ENCODE assay signal across 8 cellular contexts in the genomic region with DNA sequence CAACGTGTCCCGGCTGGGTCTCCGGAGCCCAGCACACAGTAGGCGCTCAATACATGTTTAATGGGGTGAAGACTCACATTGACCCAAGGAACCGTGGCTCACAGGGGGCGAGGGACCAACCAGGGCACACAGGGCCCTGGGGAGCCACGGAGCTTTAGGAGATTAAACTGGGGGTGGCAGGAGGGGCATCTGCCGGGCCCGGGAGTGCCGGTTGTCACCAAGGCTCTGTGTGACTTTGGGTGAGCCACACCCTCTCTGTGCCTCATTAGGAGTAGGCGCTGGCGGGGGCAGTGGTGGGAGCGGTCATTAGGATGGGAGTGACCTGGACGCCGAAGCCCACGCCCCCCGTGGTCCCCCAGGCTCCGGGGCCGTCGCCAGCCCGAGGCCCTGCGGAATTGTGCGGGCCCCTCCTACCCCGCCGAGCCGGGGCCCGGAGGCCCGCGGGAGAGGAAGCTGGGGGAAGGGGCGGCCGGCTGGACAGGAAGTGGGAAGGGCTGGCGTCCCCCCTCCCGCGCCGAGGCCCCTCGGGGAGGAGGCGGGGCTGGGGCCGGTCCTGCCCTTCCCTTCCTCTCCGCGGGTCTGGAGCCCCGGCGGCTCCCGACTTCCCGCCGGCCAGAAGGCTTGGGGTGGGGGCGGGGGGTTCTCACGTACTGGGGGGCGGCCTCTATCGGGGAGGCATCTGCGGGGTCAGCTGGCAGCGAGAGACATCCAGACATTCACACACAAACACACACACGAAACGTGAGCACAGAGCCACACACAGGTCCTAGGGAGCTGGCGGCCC. TPM values are rescaled to one million over a fixed set of nuclear protein-coding genes. Genes with fewer than 3 reads are reported as not detected.
DNase-seq lines count a peak whose midpoint lies in the region; ATAC-seq and TF ChIP-seq lines count a peak whose summit lies in the region.

No MANE protein-coding gene starts in this region.

- WGBS in body of pancreas, 2 donors = 0 to 4% methylated on average over 2 to 29 of the region's 54 CpGs

- peaks cover 33% of the 10 kb centered on the region for H3K4me1 ChIP-seq in Caco-2
- peaks cover 54 to 85% of the 10 kb centered on the region in 2 experiments for H3K4me1 ChIP-seq in HCT116 (ENCODE audit: control insufficient read depth in 1 of 2, insufficient read depth in 2 of 2, low read length in 2 of 2)
- peaks cover 37% of the 10 kb centered on the region for H3K4me1 ChIP-seq in PC-3 (ENCODE audit: insufficient read depth, low read length)
- peaks cover 53% of the 10 kb centered on the region for H3K4me1 ChIP-seq in body of pancreas
- H3K4me1 ChIP-seq in iPS-15b (ENCODE audit: control insufficient read depth, insufficient read depth, low read length) = peaks cover 9% of the 10 kb centered on the region
- H3K4me1 ChIP-seq in gastrocnemius medialis = peaks cover 18 to 51% of the 10 kb centered on the region in 2 donors

- H3K27me3 ChIP-seq in Caco-2 (replicated peaks; ENCODE audit: control insufficient read depth, insufficient read depth, low read length) (no peaks in the 10 kb centered on the region), HCT116 (ENCODE audit: insufficient read depth, low read length) (no peaks in the 10 kb centered on the region), PC-3 (ENCODE audit: low read length) (no peaks in the 10 kb centered on the region), body of pancreas (no peaks in the 10 kb centered on the region), iPS-15b (ENCODE audit: control insufficient read depth, insufficient read depth, low read length) (peaks cover 16% of the 10 kb centered on the region), gastrocnemius medialis (peaks cover 20 to 26% (median 21%) of the 10 kb centered on the region in 3 donors)

- RAD21 ChIA-PET in HCT116 (lab: Charles Lee; ENCODE audit: low non-redundant PET in 1 of 2, low total read pairs in 2 of 2, uncharacterized antibody in 2 of 2, unreplicated experiment in 2 of 2) = no interaction called here

- H3K4me3 ChIP-seq in Caco-2 (ENCODE audit: low read depth, low read length) = peak overlapping the region; percentile 57
- H3K4me3 ChIP-seq in HCT116 (replicated peaks in 1 of 2; ENCODE audit: low read depth in 1 of 2, low read length in 2 of 2) = peak overlapping the region; percentile 53 to 92
- peak overlapping the region; percentile 58 for H3K4me3 ChIP-seq in PC-3 (ENCODE audit: low read length)
- no peak overlapping the region for H3K4me3 ChIP-seq in body of pancreas
- peak overlapping the region; percentile 72 for H3K4me3 ChIP-seq in iPS-15b (ENCODE audit: low read depth, low read length)
- peak overlapping the region; percentile 41 to 62 (median 51) for H3K4me3 ChIP-seq in gastrocnemius medialis

- POLR2A ChIA-PET in Caco-2 (lab: Charles Lee) = interaction anchor here (0.5 to 4.0 kb wide), 8 partner anchors 15 to 193 kb away, joined by 3 to 32 read pairs (median 4); a partner anchor contains a TSS
- POLR2A ChIA-PET in HCT116 (lab: Charles Lee) = interaction anchor here (0.6 to 5.4 kb wide), 11 partner anchors 14 to 142 kb away, joined by 3 to 45 read pairs (median 6); a partner anchor contains a TSS
- POLR2A ChIA-PET in PC-3 (lab: Charles Lee; ENCODE audit: unreplicated experiment) = interaction anchor here (0.6 kb wide), 1 partner anchor 140 kb away, joined by 4 read pairs; a partner anchor contains a TSS

- H4K20me1 ChIP-seq in HCT116 (ENCODE audit: insufficient read depth) (no peaks in the 10 kb centered on the region), PC-3 (ENCODE audit: low read length) (peaks cover 6% of the 10 kb centered on the region; the same call in 1 of the 2 replicates)

- H3K9ac ChIP-seq in HCT116 (ENCODE audit: low read length) = peak overlapping the region; percentile 96
- H3K9ac ChIP-seq in PC-3 (ENCODE audit: low read length) = peak overlapping the region; percentile 58
- no peak overlapping the region for H3K9ac ChIP-seq in iPS-15b (ENCODE audit: low read depth, low read length)

- no peaks in the 10 kb centered on the region for H3K27me3 Mint-ChIP-seq in Caco-2 (ENCODE audit: insufficient read depth, unreplicated experiment)

- H3K4me2 ChIP-seq in HCT116 (ENCODE audit: low read length) (peak overlapping the region; percentile 100), PC-3 (ENCODE audit: low read length) (peak overlapping the region; percentile 99)

- H3F3A ChIP-seq in PC-3 (ENCODE audit: low read length, unreplicated experiment) = no peaks in the 10 kb centered on the region

- peaks cover 18% of the 10 kb centered on the region for H3K36me3 Mint-ChIP-seq in Caco-2 (ENCODE audit: insufficient read depth, unreplicated experiment)

- H3K27ac Mint-ChIP-seq in Caco-2 (ENCODE audit: unreplicated experiment) = peak overlapping the region; percentile 91

- TF ChIP-seq RAD21 in HCT116 (IDR thresholded peaks at IDR 0.05; ENCODE audit: low read depth) = no peak

- peak; percentile 84 to 86 for DNase-seq in Caco-2
- DNase-seq in HCT116 (ENCODE audit: low read depth, low spot score) = no peak
- peak; percentile 72 for DNase-seq in PC-3
- DNase-seq in body of pancreas = peak; percentile 46 to 75 (median 66)
- DNase-seq in gastrocnemius medialis = peak in 1 of 2 donors; percentile 54

- ATAC-seq in HCT116 = peak; percentile 49
- ATAC-seq in PC-3 = peak; percentile 39
- peak; percentile 4 for ATAC-seq in body of pancreas
- peak in 1 of 2 donors; percentile 10 for ATAC-seq in gastrocnemius medialis
- no peak for ATAC-seq in HG03342 (IDR thresholded peaks at IDR 0.05; ENCODE audit: unreplicated experiment)
- no peak for ATAC-seq in HG02938 (IDR thresholded peaks at IDR 0.05; ENCODE audit: unreplicated experiment)

- no peaks in the 10 kb centered on the region for H3K9me3 ChIP-seq in Caco-2
- no peaks in the 10 kb centered on the region for H3K9me3 ChIP-seq in HCT116 (ENCODE audit: control insufficient read depth in 1 of 2, insufficient read depth in 1 of 2, low read depth in 1 of 2, low read length in 2 of 2)
- no peaks in the 10 kb centered on the region for H3K9me3 ChIP-seq in PC-3 (ENCODE audit: low read length)
- no peaks in the 10 kb centered on the region for H3K9me3 ChIP-seq in body of pancreas
- H3K9me3 ChIP-seq in iPS-15b (ENCODE audit: control insufficient read depth, insufficient read depth, low read length) = no peaks in the 10 kb centered on the region
- H3K9me3 ChIP-seq in gastrocnemius medialis = no peaks in the 10 kb centered on the region

- no peaks in the 10 kb centered on the region for H3K4me1 Mint-ChIP-seq in Caco-2 (ENCODE audit: low read depth, unreplicated experiment)

- CTCF ChIA-PET in Caco-2 (lab: Charles Lee) (interaction anchor here (0.5 to 2.7 kb wide), 9 partner anchors 16 to 140 kb away, joined by 4 to 15 read pairs (median 5); a partner anchor contains a TSS), HCT116 (lab: Charles Lee) (interaction anchor here (0.6 to 3.5 kb wide), 9 partner anchors 28 to 498 kb away, joined by 3 to 11 read pairs (median 3); a partner anchor contains a TSS), PC-3 (lab: Charles Lee) (interaction anchor here (1.0 kb wide), 1 partner anchor 78 kb away, joined by 3 read pairs; no protein-coding TSS in a partner anchor)

- peaks cover 31% of the 10 kb centered on the region for H3K79me2 ChIP-seq in HCT116 (ENCODE audit: insufficient read depth, low read length)
- peaks cover 29% of the 10 kb centered on the region for H3K79me2 ChIP-seq in PC-3 (ENCODE audit: low read length)

- H3K9me3 Mint-ChIP-seq in Caco-2 (ENCODE audit: unreplicated experiment) = no peaks in the 10 kb centered on the region

- H2AFZ ChIP-seq in HCT116 (ENCODE audit: low read depth, low read length, poor library complexity, severe bottlenecking) = no peak overlapping the region
- H2AFZ ChIP-seq in PC-3 (ENCODE audit: low read length) = peak overlapping the region; percentile 80

- TF ChIP-seq CTCF in Caco-2 (IDR thresholded peaks at IDR 0.05; ENCODE audit: insufficient read depth in 1 of 2, low read depth in 1 of 2, low read length in 1 of 2, severe bottlenecking in 1 of 2, unreplicated experiment in 1 of 2) = no peak
- TF ChIP-seq CTCF in HCT116 (IDR thresholded peaks at IDR 0.05 in 2 of 3, conservative IDR thresholded peaks at IDR 0.05 in 1 of 3; ENCODE audit: borderline replicate concordance in 1 of 3, insufficient read depth in 1 of 3, low read depth in 2 of 3, low read length in 2 of 3) = no peak
- TF ChIP-seq CTCF in PC-3 (conservative IDR thresholded peaks at IDR 0.05; ENCODE audit: low read depth, low read length) = no peak
- TF ChIP-seq CTCF in body of pancreas (IDR thresholded peaks at IDR 0.05) = no peak
- no peak for TF ChIP-seq CTCF in gastrocnemius medialis (IDR thresholded peaks at IDR 0.05 in 4 of 5, conservative IDR thresholded peaks at IDR 0.05 in 1 of 5)

- H3K4me3 Mint-ChIP-seq in Caco-2 (ENCODE audit: unreplicated experiment) = peak overlapping the region; percentile 89

- no peaks in the 10 kb centered on the region for H3K36me3 ChIP-seq in Caco-2 (ENCODE audit: control insufficient read depth, insufficient read depth, low read length)
- H3K36me3 ChIP-seq in HCT116 (ENCODE audit: control insufficient read depth in 1 of 2, insufficient read depth in 2 of 2, low read length in 2 of 2) = no peaks in the 10 kb centered on the region
- no peaks in the 10 kb centered on the region for H3K36me3 ChIP-seq in PC-3 (ENCODE audit: low read depth, low read length)
- H3K36me3 ChIP-seq in body of pancreas (replicated peaks in 1 of 2; ENCODE audit: insufficient read depth in 1 of 2, low read depth in 2 of 2) = no peaks in the 10 kb centered on the region
- no peaks in the 10 kb centered on the region for H3K36me3 ChIP-seq in iPS-15b (ENCODE audit: control insufficient read depth, insufficient read depth, low read length)
- H3K36me3 ChIP-seq in gastrocnemius medialis = no peaks in the 10 kb centered on the region

- no peaks in the 10 kb centered on the region for H3K9me2 ChIP-seq in HCT116 (ENCODE audit: insufficient read depth)
- H3K9me2 ChIP-seq in PC-3 (replicated peaks; ENCODE audit: low read length) = no peaks in the 10 kb centered on the region

- TF ChIP-seq POLR2A in HCT116 (IDR thresholded peaks at IDR 0.05; ENCODE audit: borderline replicate concordance, extremely low read depth, insufficient read depth, insufficient read length) (no peak), body of pancreas (IDR thresholded peaks at IDR 0.05) (peak in 1 of 3 donors; percentile 46), gastrocnemius medialis (IDR thresholded peaks at IDR 0.05) (peak; percentile 42 to 53)

- in situ Hi-C loops in gastrocnemius medialis (cut with MboI; ENCODE audit: low sequenced_read_pairs in 4 of 4) = loop anchor here in 2 of 4 donors (25.0 kb wide), 1 partner anchor 155 kb away; a partner anchor contains a TSS

- peak overlapping the region; percentile 98 for H3K27ac ChIP-seq in HCT116 (ENCODE audit: low read depth, low read length)
- peak overlapping the region; percentile 49 for H3K27ac ChIP-seq in PC-3 (ENCODE audit: low read length)
- peak overlapping the region; percentile 37 to 83 (median 60) for H3K27ac ChIP-seq in body of pancreas
- peak overlapping the region; percentile 83 to 92 (median 84) for H3K27ac ChIP-seq in gastrocnemius medialis

- intact Hi-C loops in Caco-2 (cut with micrococcal nuclease; ENCODE audit: unreplicated experiment) = no loop called here
- intact Hi-C loops in HCT116 (cut with micrococcal nuclease) = no loop called here
- intact Hi-C loops in PC-3 (cut with micrococcal nuclease) = loop anchor here (10.0 kb wide), 2 partner anchors 143 to 213 kb away; a partner anchor contains a TSS
- intact Hi-C loops in body of pancreas (cut with DNase I) = no loop called here
- intact Hi-C loops in gastrocnemius medialis (cut with DNase I; ENCODE audit: low total_unique reads) = loop anchor here (10.0 kb wide), 1 partner anchor 213 kb away; a partner anchor contains a TSS

- BruUV-seq in Caco-2 (replicated peaks; lab: Mats Ljungman, UMichigan) (TSS peak; percentile 45), HCT116 (replicated peaks; lab: Mats Ljungman, UMichigan) (no TSS peak), PC-3 (replicated peaks; lab: Mats Ljungman, UMichigan) (TSS peak; percentile 88)

RNA-seq across cellular contexts. Expression of a gene that starts 1.8 kb away (rescaled TPM):
- total RNA-seq in Caco-2 (2022) = 46.2 and 49.4 TPM in 2 replicates
- total RNA-seq in HCT116 (2021; ENCODE audit: unreplicated experiment) = 164 TPM
- polyA plus RNA-seq in HCT116 (2012) = 55.6 and 64.2 TPM in 2 replicates
- 97.5 and 99.9 TPM in 2 replicates for total RNA-seq in PC-3 (2014; rRNA removed)
- 10 to 100 TPM; 50.1 to 63.9 TPM for total RNA-seq in body of pancreas
- 10 to 100 TPM; 24.7 to 65.2 (median 44.1) TPM for total RNA-seq in gastrocnemius medialis

RNA-seq across cellular contexts. Expression of a gene that starts 20.0 kb away (rescaled TPM):
- total RNA-seq in Caco-2 (2022) (not detected in 2 replicates), HCT116 (2021; ENCODE audit: unreplicated experiment) (0.12 TPM), PC-3 (2014; rRNA removed) (not detected in 2 replicates), body of pancreas (1 to 10 TPM in 1 of 2 donors, not detected in 1; 4.4 TPM), gastrocnemius medialis (1 to 10 TPM in 3 of 4 donors, under 1 TPM in 1; 0.34 to 4.2 (median 2.3) TPM)
- not detected in 2 replicates for polyA plus RNA-seq in HCT116 (2012)

RNA-seq across cellular contexts. Expression of a gene that starts 20.5 kb away (rescaled TPM):
- total RNA-seq in Caco-2 (2022) (65.3 and 67.3 TPM in 2 replicates), HCT116 (2021; ENCODE audit: unreplicated experiment) (365 TPM), PC-3 (2014; rRNA removed) (19.4 TPM in 2 replicates), body of pancreas (10 to 100 TPM; 52.7 to 72.8 TPM), gastrocnemius medialis (10 to 100 TPM in 1 of 4 donors, 1 to 10 TPM in 3; 5.1 to 29.1 (median 7.8) TPM)
- polyA plus RNA-seq in HCT116 (2012) = 282 and 302 TPM in 2 replicates

RNA-seq across cellular contexts. Expression of a gene that starts 31.5 kb away (rescaled TPM):
- 55.3 and 56.1 TPM in 2 replicates for total RNA-seq in Caco-2 (2022)
- total RNA-seq in HCT116 (2021; ENCODE audit: unreplicated experiment) = 425 TPM
- polyA plus RNA-seq in HCT116 (2012) = 480 and 583 TPM in 2 replicates
- total RNA-seq in PC-3 (2014; rRNA removed) = 84.3 and 105 TPM in 2 replicates
- total RNA-seq in body of pancreas = 10 to 100 TPM; 40.5 to 86.1 TPM
- total RNA-seq in gastrocnemius medialis = 1 to 10 TPM in 2 of 4 donors, not detected in 2; 1.4 to 2.7 TPM

Comparison
In these comparisons a context has a peak if more than half of its experiments do, and no peak if none do; other contexts are left out.
1. H3K4me3 ChIP-seq: peak in Caco-2 (single experiment), HCT116 (2 of 2), PC-3 (single experiment), iPS-15b (single experiment) and gastrocnemius medialis (4 of 4); none in body of pancreas (0 of 2).
2. ATAC-seq: peak in HCT116 (single experiment), PC-3 (single experiment) and body of pancreas (single experiment); none in HG03342 (single experiment) and HG02938 (single experiment).
3. intact Hi-C loops: an anchor here in PC-3 (10.0 kb wide) and gastrocnemius medialis (10.0 kb wide); none called in Caco-2, HCT116 and body of pancreas.
4. Peak in every context shown above with its lines, with median percentiles within 50 percentile points of each other: H3K27ac ChIP-seq.